ENCODE assay signal across 8 cellular contexts in genomic region chr15:99057697-99058420, GRCh38. TPM values are rescaled to one million over a fixed set of nuclear protein-coding genes. Genes with fewer than 3 reads are reported as not detected.
DNase-seq lines count a peak whose midpoint lies in the region; ATAC-seq and TF ChIP-seq lines count a peak whose summit lies in the region.

No MANE protein-coding gene starts in this region.

- no peak overlapping the region for H3K4me3 ChIP-seq in tibial artery

- no peaks in the 10 kb centered on the region for H3K36me3 Mint-ChIP-seq in activated CD8-positive, alpha-beta memory T cell treated with anti-CD3 and anti-CD28 coated beads, Interleukin-2, amount 10 ng/mL, durations not matched to agents 7 days and 5 days
- H3K36me3 Mint-ChIP-seq in activated naive CD8-positive, alpha-beta T cell: no peaks in the 10 kb centered on the region

- ATAC-seq in activated CD8-positive, alpha-beta memory T cell treated with anti-CD3 and anti-CD28 coated beads, Interleukin-2, amount 10 ng/mL, durations not matched to agents 7 days and 5 days: no peak
- ATAC-seq in GM21390 (IDR thresholded peaks at IDR 0.05; ENCODE audit: unreplicated experiment) (no peak), GM19351 (IDR thresholded peaks at IDR 0.05; ENCODE audit: unreplicated experiment) (no peak)

- peak overlapping the region; percentile 18 for H3K4me3 Mint-ChIP-seq in activated CD8-positive, alpha-beta memory T cell treated with anti-CD3 and anti-CD28 coated beads, Interleukin-2, amount 10 ng/mL, durations not matched to agents 7 days and 5 days
- H3K4me3 Mint-ChIP-seq in activated naive CD8-positive, alpha-beta T cell: peak overlapping the region; percentile 80

- H3K27me3 ChIP-seq in tibial artery: no peaks in the 10 kb centered on the region

- peaks cover 41% of the 10 kb centered on the region for H3K27me3 Mint-ChIP-seq in activated CD8-positive, alpha-beta memory T cell treated with anti-CD3 and anti-CD28 coated beads, Interleukin-2, amount 10 ng/mL, durations not matched to agents 7 days and 5 days
- peaks cover 20% of the 10 kb centered on the region for H3K27me3 Mint-ChIP-seq in activated naive CD8-positive, alpha-beta T cell

- H3K27ac Mint-ChIP-seq in activated CD8-positive, alpha-beta memory T cell treated with anti-CD3 and anti-CD28 coated beads, Interleukin-2, amount 10 ng/mL, durations not matched to agents 7 days and 5 days: no peak overlapping the region
- H3K27ac Mint-ChIP-seq in activated naive CD8-positive, alpha-beta T cell: no peak overlapping the region

- DNase-seq in activated CD8-positive, alpha-beta memory T cell treated with anti-CD3 and anti-CD28 coated beads, Interleukin-2, amount 10 ng/mL, durations not matched to agents 7 days and 5 days: no peak
- no peak for DNase-seq in activated CD8-positive, alpha-beta memory T cell treated with anti-CD3 and anti-CD28 coated beads, Interleukin-2, amount 50 U/mL, for 4 hours
- DNase-seq in kidney tubule cell (ENCODE audit: low spot score) (peak; percentile 62), tibial artery (no peak), NCI-H748 treated with DMSO at 0.1 percent for 48 hours (lab: John Stamatoyannopoulos, UW) (no peak)

- H3K9me3 Mint-ChIP-seq in activated CD8-positive, alpha-beta memory T cell treated with anti-CD3 and anti-CD28 coated beads, Interleukin-2, amount 10 ng/mL, durations not matched to agents 7 days and 5 days (ENCODE audit: low read depth): no peaks in the 10 kb centered on the region
- no peaks in the 10 kb centered on the region for H3K9me3 Mint-ChIP-seq in activated naive CD8-positive, alpha-beta T cell (ENCODE audit: low read depth)

- H3K4me1 Mint-ChIP-seq in activated CD8-positive, alpha-beta memory T cell treated with anti-CD3 and anti-CD28 coated beads, Interleukin-2, amount 10 ng/mL, durations not matched to agents 7 days and 5 days: peaks cover 5% of the 10 kb centered on the region
- peaks cover 7% of the 10 kb centered on the region for H3K4me1 Mint-ChIP-seq in activated naive CD8-positive, alpha-beta T cell (ENCODE audit: low read depth)

- no peaks in the 10 kb centered on the region for H3K36me3 ChIP-seq in tibial artery

- intact Hi-C loops in tibial artery (cut with DNase I; ENCODE audit: low total_unique reads): loop anchor here (5.0 kb wide), 1 partner anchor 281 kb away; no protein-coding TSS in a partner anchor

- peaks cover 0 to 19% (median 7%) of the 10 kb centered on the region in 4 donors for H3K4me1 ChIP-seq in tibial artery

- H3K27ac ChIP-seq in tibial artery: peak overlapping the region; percentile 92 to 93

- CTCF ChIA-PET in activated CD8-positive, alpha-beta memory T cell treated with anti-CD3 and anti-CD28 coated beads, Interleukin-2, amount 10 ng/mL, durations not matched to agents 7 days and 5 days (lab: Charles Lee): interaction anchor here (0.7 to 5.2 kb wide), 5 partner anchors 11 to 47 kb away, joined by 3 to 38 read pairs (median 13); partner anchors contain the start of gene SYNM

- TF ChIP-seq CTCF in tibial artery (IDR thresholded peaks at IDR 0.05): no peak

- no peaks in the 10 kb centered on the region for H3K9me3 ChIP-seq in tibial artery

RNA-seq across cellular contexts. Expression of gene SYNM, which starts 47.0 kb away (rescaled TPM):
- total RNA-seq in activated CD8-positive, alpha-beta memory T cell treated with anti-CD3 and anti-CD28 coated beads, Interleukin-2, amount 10 ng/mL, durations not matched to agents 7 days and 5 days: 1 to 10 TPM; 1.5 TPM

RNA-seq across cellular contexts. Expression of gene PGPEP1L, which starts 50.3 kb away (rescaled TPM):
- not detected for total RNA-seq in activated CD8-positive, alpha-beta memory T cell treated with anti-CD3 and anti-CD28 coated beads, Interleukin-2, amount 10 ng/mL, durations not matched to agents 7 days and 5 days
